8 cellular contexts compared by ENCODE assay signal in genomic region chr5:14264605-14265316, GRCh38.
DNase-seq lines count a peak whose midpoint lies in the region; ATAC-seq and TF ChIP-seq lines count a peak whose summit lies in the region.

No MANE protein-coding gene starts in this region.

- no peak overlapping the region for H3K27ac Mint-ChIP-seq in activated CD4-positive, alpha-beta T cell treated with anti-CD3 and anti-CD28 coated beads for 36 hours
- peak overlapping the region; percentile 91 for H3K27ac Mint-ChIP-seq in chondrocyte (ENCODE audit: unreplicated experiment)

- peak; percentile 69 for TF ChIP-seq POLR2A in GM18951 (IDR thresholded peaks at IDR 0.05; ENCODE audit: extremely low read depth, insufficient read depth, insufficient read length)

- H3K27me3 Mint-ChIP-seq in activated CD4-positive, alpha-beta T cell treated with anti-CD3 and anti-CD28 coated beads for 36 hours: peaks cover 16% of the 10 kb centered on the region
- no peaks in the 10 kb centered on the region for H3K27me3 Mint-ChIP-seq in chondrocyte (ENCODE audit: low read depth)

- no peaks in the 10 kb centered on the region for H3K36me3 Mint-ChIP-seq in activated CD4-positive, alpha-beta T cell treated with anti-CD3 and anti-CD28 coated beads for 36 hours (ENCODE audit: low read depth)
- H3K36me3 Mint-ChIP-seq in chondrocyte (ENCODE audit: low read depth): no peaks in the 10 kb centered on the region

- intact Hi-C loops in activated CD4-positive, alpha-beta T cell treated with anti-CD3 and anti-CD28 coated beads for 36 hours (cut with DNase I, micrococcal nuclease): loop anchor here (1.0 to 10.0 kb wide), 4 partner anchors 120 to 253 kb away; partner anchors contain the start of gene TRIO (in 2 of the 2)

- DNase-seq in AG10803 (ENCODE audit: low read depth): peak; percentile 91
- DNase-seq in NCI-H2196 (lab: John Stamatoyannopoulos, UW; ENCODE audit: unreplicated experiment): peak; percentile 95
- peak; percentile 91 for DNase-seq in activated CD4-positive, alpha-beta T cell treated with anti-CD3 and anti-CD28 coated beads for 36 hours
- DNase-seq in chondrocyte (ENCODE audit: low spot score): peak; percentile 96
- DNase-seq in left lobe of liver (ENCODE audit: low spot score): peak; percentile 88
- peak; percentile 75 for DNase-seq in stimulated activated CD4-positive, alpha-beta T cell treated with anti-CD3 and anti-CD28 coated beads, Interleukin-4, amount 100 ng/mL, for 1 hour

- ATAC-seq in HG03135 (IDR thresholded peaks at IDR 0.05; ENCODE audit: unreplicated experiment) (peak; percentile 88), left lobe of liver (peak; percentile 97)
- peak; percentile 100 for ATAC-seq in activated CD4-positive, alpha-beta T cell treated with anti-CD3 and anti-CD28 coated beads for 36 hours

- H3K4me1 Mint-ChIP-seq in activated CD4-positive, alpha-beta T cell treated with anti-CD3 and anti-CD28 coated beads for 36 hours: peaks cover 21% of the 10 kb centered on the region
- peaks cover 86% of the 10 kb centered on the region for H3K4me1 Mint-ChIP-seq in chondrocyte (ENCODE audit: low read depth)

- no peak for TF ChIP-seq CTCF in AG10803 (conservative IDR thresholded peaks at IDR 0.05; ENCODE audit: low read length)
- TF ChIP-seq CTCF in chondrocyte (IDR thresholded peaks at IDR 0.05): no peak

- H3K9me3 Mint-ChIP-seq in activated CD4-positive, alpha-beta T cell treated with anti-CD3 and anti-CD28 coated beads for 36 hours (ENCODE audit: low read depth): no peaks in the 10 kb centered on the region
- H3K9me3 Mint-ChIP-seq in chondrocyte (ENCODE audit: low read depth): no peaks in the 10 kb centered on the region

- CTCF ChIA-PET in activated CD4-positive, alpha-beta T cell treated with anti-CD3 and anti-CD28 coated beads for 36 hours (lab: Charles Lee): no interaction called here

- peak overlapping the region; percentile 34 for H3K4me3 ChIP-seq in AG10803 (ENCODE audit: low read length)

- peak overlapping the region; percentile 35 for H3K4me3 Mint-ChIP-seq in activated CD4-positive, alpha-beta T cell treated with anti-CD3 and anti-CD28 coated beads for 36 hours
- H3K4me3 Mint-ChIP-seq in chondrocyte (ENCODE audit: unreplicated experiment): peak overlapping the region; percentile 65

- in situ Hi-C loops in GM18951 (cut with MboI; ENCODE audit: low sequenced_read_pairs, unreplicated experiment): loop anchor here (25.0 kb wide), 1 partner anchor 277 kb away; no protein-coding TSS in a partner anchor

- POLR2A ChIA-PET in activated CD4-positive, alpha-beta T cell treated with anti-CD3 and anti-CD28 coated beads for 36 hours (lab: Charles Lee): no interaction called here

Comparison
In these comparisons a context has a peak if more than half of its experiments do, and no peak if none do; other contexts are left out.
1. Peak in every context shown above with its lines: DNase-seq, ATAC-seq and H3K4me3 ChIP-seq.